9 cellular contexts compared by ENCODE assay signal in the genomic region with DNA sequence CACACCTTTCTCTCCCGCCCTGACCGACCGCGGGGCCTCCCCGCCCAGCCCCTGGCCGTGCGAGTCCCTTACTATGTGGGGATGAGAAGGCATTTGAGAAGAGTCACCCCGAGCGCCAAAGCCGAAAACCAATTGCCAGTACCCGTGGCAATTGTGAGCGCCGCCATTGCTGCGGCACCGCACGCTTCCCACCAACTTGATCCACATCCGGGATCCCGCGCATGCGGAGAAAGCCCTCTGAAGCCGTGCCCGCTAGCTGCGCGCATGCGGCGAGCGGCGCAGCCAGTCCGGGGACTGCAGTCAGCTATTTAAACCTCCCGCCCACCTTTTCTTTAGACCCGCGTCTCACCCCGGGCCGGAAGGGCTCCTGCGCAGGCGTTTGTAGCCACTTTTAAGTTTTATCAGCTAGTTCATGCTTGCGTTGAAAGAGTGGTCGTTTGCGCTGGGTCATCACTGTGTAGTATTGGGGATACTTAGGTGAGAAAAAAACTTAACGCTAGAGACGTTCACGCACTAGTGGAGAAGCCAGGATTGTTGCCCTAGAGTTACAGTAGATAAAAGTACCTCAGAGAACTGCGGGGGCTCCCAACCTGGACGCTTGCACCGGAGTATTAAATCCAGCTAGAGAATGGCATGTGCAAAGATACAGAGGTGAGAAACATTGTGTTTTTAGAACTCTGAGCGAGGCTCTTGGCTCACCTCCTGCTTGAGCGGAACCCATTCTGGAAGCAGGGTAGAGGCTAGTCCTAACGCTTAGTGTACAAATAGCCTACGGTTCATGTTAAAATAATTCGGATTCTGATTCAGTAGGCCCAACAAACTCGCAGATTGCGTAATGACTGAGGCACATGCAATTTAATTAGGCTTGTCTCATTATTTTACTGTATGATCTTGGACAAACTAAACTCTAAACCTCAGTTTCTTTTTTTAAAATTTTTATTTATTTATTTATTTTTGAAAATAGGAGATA. TPM values are rescaled to one million over a fixed set of nuclear protein-coding genes. Genes with fewer than 3 reads are reported as not detected.
A peak's percentile ranks its signal among the peaks of the same experiment; 100 is the strongest.
DNase-seq lines count a peak whose midpoint lies in the region; ATAC-seq, FAIRE-seq and TF ChIP-seq lines count a peak whose summit lies in the region.
"Had no signal": no experiment of that assay in that cellular context is flagged by ENCODE, and none has a peak within 500 bp of the region (broad histone marks: within the 10 kb centered on the region; RNA-seq: fewer than 3 reads in every experiment).

ALG8 (minus strand) TSS at position 205 of the 970 bp plus-strand sequence; CDS start at position 167, 38 bp downstream.

- H3K9ac ChIP-seq in keratinocyte (ENCODE audit: control insufficient read depth, extremely low read depth, insufficient read depth, low read length): peak within 1 kb of the TSS; percentile 96

- peak within 1 kb of the TSS; percentile 77 to 98 (median 87) for H3K4me3 ChIP-seq in keratinocyte (ENCODE audit: control insufficient read depth in 2 of 3, extremely low read depth in 1 of 3, insufficient read depth in 2 of 3, low read depth in 1 of 3, low read length in 3 of 3)

- dilution Hi-C loops in keratinocyte (cut with MboI; ENCODE audit: extremely low pct_ligation_motif_present, low sequenced_read_pairs): no loop called here

- H3K4me1 ChIP-seq in keratinocyte (ENCODE audit: control insufficient read depth, extremely low read depth, insufficient read depth, low read length): peaks cover 17% of the 10 kb centered on the region

- H3K27me3 ChIP-seq in keratinocyte (ENCODE audit: control insufficient read depth, extremely low read depth, insufficient read depth, low read length): no peaks in the 10 kb centered on the region

- H3K9me3 ChIP-seq in keratinocyte (ENCODE audit: control insufficient read depth, low read depth, low read length): no peaks in the 10 kb centered on the region

- H4K20me1 ChIP-seq in keratinocyte (ENCODE audit: control insufficient read depth, extremely low read depth, insufficient read depth, low read length): no peaks in the 10 kb centered on the region

- peak; percentile 88 for DNase-seq in AG09319 (ENCODE audit: extremely low read depth, low read depth)
- peak; percentile 94 for DNase-seq in NCI-H446 treated with DMSO at 0.1 percent for 48 hours (lab: John Stamatoyannopoulos, UW)
- DNase-seq in activated CD4-positive, CD25-positive, alpha-beta regulatory T cell treated with anti-CD3 and anti-CD28 coated beads, Interleukin-2, amount 50 U/mL, for 72 hours: peak; percentile 95
- peak; percentile 11 to 80 for DNase-seq in cerebellar nuclear complex (lab: John Stamatoyannopoulos, UW)
- DNase-seq in keratinocyte (ENCODE audit: low read depth, low spot score): peak; percentile 26
- peak; percentile 98 for DNase-seq in stimulated activated CD4-positive, alpha-beta T cell treated with anti-CD3 and anti-CD28 coated beads, Interleukin-15, amount 100 ng/mL, for 24 hours

- peak within 1 kb of the TSS; percentile 100 for H2AFZ ChIP-seq in keratinocyte (ENCODE audit: control insufficient read depth, low read length)

- ATAC-seq in GM19035 (IDR thresholded peaks at IDR 0.05; ENCODE audit: unreplicated experiment) (peak; percentile 91), HG03354 (IDR thresholded peaks at IDR 0.05; ENCODE audit: poor library complexity, severe bottlenecking, unreplicated experiment) (peak; percentile 96)

- peak within 1 kb of the TSS; percentile 92 for H3K27ac ChIP-seq in keratinocyte (ENCODE audit: control insufficient read depth, insufficient read depth, low read length)

- no peaks in the 10 kb centered on the region for H3K36me3 ChIP-seq in keratinocyte (ENCODE audit: control insufficient read depth in 2 of 2, extremely low read depth in 1 of 2, insufficient read depth in 2 of 2, low read length in 2 of 2)

- peak; percentile 64 for FAIRE-seq in keratinocyte (lab: Jason Lieb, UNC)
- FAIRE-seq: colon had no signal

- TF ChIP-seq CTCF in AG09319 (IDR thresholded peaks at IDR 0.05; ENCODE audit: low read depth, low read length): no peak
- TF ChIP-seq CTCF in keratinocyte (optimal IDR thresholded peaks at IDR 0.05 in 1 of 3, IDR thresholded peaks at IDR 0.05 in 1 of 3, conservative IDR thresholded peaks at IDR 0.05 in 1 of 3; ENCODE audit: extremely low read depth in 1 of 3, insufficient read depth in 2 of 3, low read length in 3 of 3): no peak

- no peaks in the 10 kb centered on the region for H3K9me1 ChIP-seq in keratinocyte (ENCODE audit: control insufficient read depth, extremely low read depth, insufficient read depth, low read length)

- H3K4me2 ChIP-seq in keratinocyte (ENCODE audit: control insufficient read depth, extremely low read depth, insufficient read depth, low read depth, low read length): peak within 1 kb of the TSS; percentile 79

- H3K79me2 ChIP-seq in keratinocyte (ENCODE audit: control insufficient read depth, insufficient read depth, low read length): peaks cover 40% of the 10 kb centered on the region

RNA-seq across cellular contexts. Expression of gene ALG8, which starts in this region (rescaled TPM):
- 47.7 to 71.8 TPM (median 48.4 TPM) in 3 replicates for polyA plus RNA-seq in keratinocyte
- 4.6 TPM for polyA plus RNA-seq in keratinocyte (2011; ENCODE audit: low read depth)
- polyA plus RNA-seq in keratinocyte (2011; cell fraction: cytosol; rRNA removed): 28.4 and 53.5 TPM in 2 replicates
- polyA plus RNA-seq in keratinocyte (2011; cell fraction: nucleus; rRNA removed): 62.4 and 87.9 TPM in 2 replicates
- polyA plus RNA-seq in keratinocyte (2012; ENCODE audit: low replicate concordance): 21.3 and 30.8 TPM in 2 replicates
- polyA minus RNA-seq in keratinocyte: 20.3 to 78.6 TPM (median 48.3 TPM) in 3 replicates
- 47.4 TPM for polyA minus RNA-seq in keratinocyte (2011; cell fraction: cytosol; rRNA and poly(A)+ RNA removed)
- 43.5 and 62.9 TPM in 2 replicates for polyA minus RNA-seq in keratinocyte (2011; cell fraction: nucleus; rRNA and poly(A)+ RNA removed)

Comparison
In these comparisons a context has a peak if more than half of its experiments do, and no peak if none do; other contexts are left out.
1. Peak in every context shown above with its lines: DNase-seq, ATAC-seq, H3K4me3 ChIP-seq and H3K27ac ChIP-seq.
2. DNase-seq: peak in every context shown above with its lines; median percentile 98 in stimulated activated CD4-positive, alpha-beta T cell treated with anti-CD3 and anti-CD28 coated beads, Interleukin-15, amount 100 ng/mL, for 24 hours; 95 in activated CD4-positive, CD25-positive, alpha-beta regulatory T cell treated with anti-CD3 and anti-CD28 coated beads, Interleukin-2, amount 50 U/mL, for 72 hours; 94 in NCI-H446 treated with DMSO at 0.1 percent for 48 hours; 88 in AG09319; 46 in cerebellar nuclear complex; 26 in keratinocyte.